In the genomic region with DNA sequence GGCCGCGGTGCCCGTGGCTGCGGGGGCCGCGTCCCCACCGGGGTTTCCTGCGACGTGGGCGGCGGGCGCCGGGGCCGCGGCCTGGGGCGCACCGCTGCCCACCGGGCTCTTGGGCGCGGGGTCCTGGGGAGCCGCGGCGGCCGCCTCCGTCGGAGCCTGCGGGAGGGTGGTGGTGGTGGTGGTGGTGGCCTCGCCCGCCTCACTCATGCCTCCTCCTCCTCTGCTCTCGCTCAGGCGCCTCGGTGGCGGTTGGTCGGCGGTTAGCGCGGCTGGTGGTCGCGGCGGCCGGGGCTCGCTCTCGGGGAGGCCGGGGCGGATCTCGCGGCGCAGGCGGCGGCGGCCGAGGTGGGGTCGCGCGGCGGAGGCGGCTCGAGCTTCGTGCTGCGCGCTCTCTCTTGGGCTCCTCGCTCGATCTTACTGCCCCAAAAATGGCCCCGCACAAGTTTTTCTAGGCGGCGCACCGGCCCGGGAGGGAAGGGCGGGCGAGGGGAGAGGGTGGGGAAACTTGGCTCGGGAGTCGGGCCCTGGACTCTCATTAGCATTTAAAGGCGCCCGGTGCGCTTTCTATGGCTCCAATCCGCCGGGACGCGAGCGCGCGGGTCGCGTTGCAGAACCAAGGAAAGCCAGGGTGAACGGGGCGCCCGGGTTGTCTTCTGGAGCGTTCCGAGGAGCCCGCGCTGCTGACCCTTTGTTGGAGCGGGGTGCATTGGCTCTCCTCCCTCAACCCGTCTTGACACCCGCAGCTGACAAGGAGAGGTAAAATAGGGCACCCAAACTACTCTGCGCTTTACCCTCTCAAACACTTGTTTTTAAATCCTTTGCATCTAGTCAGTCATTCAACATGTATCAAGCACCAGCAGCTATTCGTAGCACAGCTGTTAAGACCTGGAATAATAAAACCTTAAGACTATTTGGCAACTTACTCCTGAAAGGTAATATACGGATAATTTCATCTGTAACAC, we compare ENCODE assay signal across 8 cellular contexts. TPM values are rescaled to one million over a fixed set of nuclear protein-coding genes. Genes with fewer than 3 reads are reported as not detected.
DNase-seq lines count a peak whose midpoint lies in the region; ATAC-seq and TF ChIP-seq lines count a peak whose summit lies in the region.

Gene YBX3, minus strand, starts transcription at position 419 of the 962 bp plus-strand sequence. Its CDS starts 212 bp downstream, at position 207.

- peak; percentile 70 for TF ChIP-seq POLR2A in right lobe of liver (IDR thresholded peaks at IDR 0.05)

- H3K4me3 ChIP-seq in right lobe of liver, result peak within 1 kb of the TSS; percentile 59 to 74 (median 73)

- 3% methylated on average over 5 of the region's 97 CpGs for WGBS in right lobe of liver (ENCODE audit: insufficient coverage, low coverage, low lambda C conversion rate, missing lambda C conversion rate)

- no peaks in the 10 kb centered on the region for H3K9me3 ChIP-seq in right lobe of liver

- CTCF ChIA-PET in activated CD4-positive, alpha-beta T cell treated with anti-CD3 and anti-CD28 coated beads, Interleukin-2, amount 10 ng/mL, durations not matched to agents 7 days and 5 days (lab: Charles Lee), result interaction anchor here (1.0 kb wide), 1 partner anchor 24 kb away, joined by 3 read pairs; no protein-coding TSS in a partner anchor

- TF ChIP-seq CTCF in right lobe of liver (IDR thresholded peaks at IDR 0.05), result no peak

- H3K27ac Mint-ChIP-seq in activated CD4-positive, alpha-beta T cell treated with anti-CD3 and anti-CD28 coated beads, Interleukin-2, amount 10 ng/mL, durations not matched to agents 7 days and 5 days, result peak within 1 kb of the TSS; percentile 78

- no peaks in the 10 kb centered on the region for H3K27me3 ChIP-seq in right lobe of liver

- intact Hi-C loops in right lobe of liver (cut with DNase I), result no loop called here

- peaks cover 35% of the 10 kb centered on the region for H3K4me1 Mint-ChIP-seq in activated CD4-positive, alpha-beta T cell treated with anti-CD3 and anti-CD28 coated beads, Interleukin-2, amount 10 ng/mL, durations not matched to agents 7 days and 5 days

- H3K4me1 ChIP-seq in right lobe of liver, result peaks cover 0 to 7% (median 0%) of the 10 kb centered on the region in 4 donors

- H3K36me3 Mint-ChIP-seq in activated CD4-positive, alpha-beta T cell treated with anti-CD3 and anti-CD28 coated beads, Interleukin-2, amount 10 ng/mL, durations not matched to agents 7 days and 5 days (ENCODE audit: low read depth), result no peaks in the 10 kb centered on the region

- ATAC-seq in GM18498 (IDR thresholded peaks at IDR 0.05; ENCODE audit: unreplicated experiment) (peak; percentile 54), HG02588 (IDR thresholded peaks at IDR 0.05; ENCODE audit: unreplicated experiment) (peak; percentile 64), right lobe of liver (peak; percentile 80 to 89 (median 86))

- H3K36me3 ChIP-seq in right lobe of liver, result no peaks in the 10 kb centered on the region

- H3K27me3 Mint-ChIP-seq in activated CD4-positive, alpha-beta T cell treated with anti-CD3 and anti-CD28 coated beads, Interleukin-2, amount 10 ng/mL, durations not matched to agents 7 days and 5 days, result peaks cover 41% of the 10 kb centered on the region

- POLR2A ChIA-PET in activated CD4-positive, alpha-beta T cell treated with anti-CD3 and anti-CD28 coated beads, Interleukin-2, amount 10 ng/mL, durations not matched to agents 7 days and 5 days (lab: Charles Lee), result no interaction called here

- peak within 1 kb of the TSS; percentile 65 to 87 (median 69) for H3K27ac ChIP-seq in right lobe of liver

- DNase-seq in NCI-H128 (lab: John Stamatoyannopoulos, UW; ENCODE audit: unreplicated experiment) (peak; percentile 26), ecto neural progenitor cell (ENCODE audit: low spot score) (peak; percentile 90), right lobe of liver (peak; percentile 80 to 83 (median 80)), NCI-H2227 (lab: John Stamatoyannopoulos, UW; ENCODE audit: unreplicated experiment) (no peak)
- peak; percentile 43 for DNase-seq in activated CD4-positive, alpha-beta T cell treated with anti-CD3 and anti-CD28 coated beads, Interleukin-2, amount 10 ng/mL, durations not matched to agents 7 days and 5 days
- peak; percentile 24 to 49 for DNase-seq in stimulated activated CD4-positive, alpha-beta T cell treated with anti-CD3 and anti-CD28 coated beads, Interleukin-4, amount 100 ng/mL, for 4 hours

- H3K4me3 Mint-ChIP-seq in activated CD4-positive, alpha-beta T cell treated with anti-CD3 and anti-CD28 coated beads, Interleukin-2, amount 10 ng/mL, durations not matched to agents 7 days and 5 days, result peak within 1 kb of the TSS; percentile 84

- no peaks in the 10 kb centered on the region for H3K9me3 Mint-ChIP-seq in activated CD4-positive, alpha-beta T cell treated with anti-CD3 and anti-CD28 coated beads, Interleukin-2, amount 10 ng/mL, durations not matched to agents 7 days and 5 days

RNA-seq across cellular contexts. Expression of gene YBX3, which starts in this region (rescaled TPM):
- total RNA-seq in activated CD4-positive, alpha-beta T cell treated with anti-CD3 and anti-CD28 coated beads, Interleukin-2, amount 10 ng/mL, durations not matched to agents 7 days and 5 days, result 10 to 100 TPM; 27.1 to 31.4 TPM
- total RNA-seq in right lobe of liver, result 10 to 100 TPM; 16.0 to 34.2 (median 23.2) TPM
